30 cellular contexts compared by ENCODE assay signal in genomic region chr4:45679411-45679810, GRCh38.
"Had no signal": no experiment of that assay in that cellular context is flagged by ENCODE, and none has a peak within 500 bp of the region (broad histone marks: within the 10 kb centered on the region; RNA-seq: fewer than 3 reads in every experiment).

No MANE protein-coding gene starts in this region.

- DNase-seq: activated B cell treated with CpG ODN at 0.5 μM for 24 hours; activated CD4-positive, alpha-beta memory T cell treated with anti-CD3 and anti-CD28 coated beads for 36 hours; activated CD4-positive, alpha-beta T cell treated with anti-CD3 and anti-CD28 coated beads for 4 hours; activated CD4-positive, alpha-beta T cell treated with anti-CD3 and anti-CD28 coated beads, Interleukin-2, amount 10 ng/mL, durations not matched to agents 24 days and 14 days; activated CD4-positive, alpha-beta T cell treated with anti-CD3 and anti-CD28 coated beads, Interleukin-2, amount 50 U/mL, for 1 hour; activated CD4-positive, alpha-beta T cell treated with anti-CD3 and anti-CD28 coated beads, Interleukin-2, amount 50 U/mL, for 4 hours; activated CD4-positive, CD25-positive, alpha-beta regulatory T cell treated with anti-CD3 and anti-CD28 coated beads, Interleukin-2, amount 50 U/mL, for 72 hours; activated CD8-positive, alpha-beta memory T cell treated with anti-CD3 and anti-CD28 coated beads, Interleukin-2, amount 50 U/mL, for 4 hours; activated CD8-positive, alpha-beta T cell treated with anti-CD3 and anti-CD28 coated beads for 36 hours; activated effector memory CD4-positive, alpha-beta T cell treated with anti-CD3 and anti-CD28 coated beads, Interleukin-2, amount 50 U/mL, for 16 hours; activated gamma-delta T cell treated with Interleukin-2 at 50 U/mL for 16 hours; activated naive CD4-positive, alpha-beta T cell; activated naive CD4-positive, alpha-beta T cell treated with anti-CD3 and anti-CD28 coated beads for 36 hours; activated naive CD8-positive, alpha-beta T cell treated with anti-CD3 and anti-CD28 coated beads, Interleukin-2, amount 10 ng/mL, durations not matched to agents 7 days and 5 days; activated naive CD8-positive, alpha-beta T cell treated with anti-CD3 and anti-CD28 coated beads, Interleukin-2, amount 50 U/mL, for 24 hours; activated T-cell treated with anti-CD3 and anti-CD28 coated beads for 4 hours; activated T-cell treated with anti-CD3 and anti-CD28 coated beads, Interleukin-2, amount 50 U/mL, for 1 hour; activated T-cell treated with anti-CD3 and anti-CD28 coated beads, Interleukin-2, amount 50 U/mL, for 4 hours; activated T-cell treated with anti-CD3 and anti-CD28 coated beads, Interleukin-2, amount 50 U/mL, for 72 hours; amygdala; anterior cingulate cortex; central memory CD4-positive, alpha-beta T cell; cerebellar nuclear complex; T-helper 1 cell; T-helper 2 cell; T-helper 9 cell had no signal

- H3K27me3 ChIP-seq: ascending aorta had no signal

- ATAC-seq: activated CD8-positive, alpha-beta T cell treated with anti-CD3 and anti-CD28 coated beads for 36 hours; activated naive CD8-positive, alpha-beta T cell treated with anti-CD3 and anti-CD28 coated beads, Interleukin-2, amount 50 U/mL, for 24 hours; activated T-cell treated with anti-CD3 and anti-CD28 coated beads, Interleukin-2, amount 50 U/mL, for 4 hours; activated T-cell treated with anti-CD3 and anti-CD28 coated beads, Interleukin-2, amount 50 U/mL, for 72 hours; activated T-helper 17 cell treated with anti-CD3 and anti-CD28 coated beads, Interleukin-2, amount 50 U/mL, for 72 hours had no signal

- H3K4me3 ChIP-seq: ascending aorta had no signal

- FAIRE-seq: colon, TTC549 had no signal

- H3K36me3 ChIP-seq: ascending aorta had no signal
